In the genomic region with DNA sequence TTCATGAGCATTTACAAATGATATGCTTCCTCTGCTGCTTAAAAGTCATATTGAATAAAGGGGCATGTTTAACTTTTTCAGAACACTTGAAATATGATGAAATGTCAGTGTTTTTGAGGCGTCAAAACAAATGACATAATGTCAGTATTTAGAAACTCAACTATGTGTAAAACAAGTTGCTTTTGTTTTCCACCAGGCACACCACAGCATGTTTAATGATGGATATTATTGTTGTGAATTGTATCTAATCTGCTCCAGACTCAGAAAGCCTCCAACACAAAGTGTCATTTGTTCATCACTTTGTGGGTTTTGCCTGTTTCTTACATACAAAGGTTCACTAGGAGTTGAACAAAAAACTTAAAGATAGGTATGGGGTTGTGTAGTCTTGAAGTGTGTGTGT, we compare ENCODE assay signal across 2 cellular contexts.
TF ChIP-seq lines count a peak whose summit lies in the region.

No MANE protein-coding gene starts in this region.

TF ChIP-seq in A549, 52 proteins besides CTCF, POLR2A, EP300 and RAD21 (continued from another document):
- TF ChIP-seq, protein P1, sequence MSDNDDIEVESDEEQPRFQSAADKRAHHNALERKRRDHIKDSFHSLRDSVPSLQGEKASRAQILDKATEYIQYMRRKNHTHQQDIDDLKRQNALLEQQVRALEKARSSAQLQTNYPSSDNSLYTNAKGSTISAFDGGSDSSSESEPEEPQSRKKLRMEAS (IDR thresholded peaks at IDR 0.05) = no peak
- TF ChIP-seq JUNB (IDR thresholded peaks at IDR 0.05) = no peak
TF ChIP-seq in A549: peak in this region for 0.

TF ChIP-seq in HepG2, 621 proteins besides CTCF, POLR2A, EP300 and RAD21 (continued from another document):
- TF ChIP-seq, protein P2, sequence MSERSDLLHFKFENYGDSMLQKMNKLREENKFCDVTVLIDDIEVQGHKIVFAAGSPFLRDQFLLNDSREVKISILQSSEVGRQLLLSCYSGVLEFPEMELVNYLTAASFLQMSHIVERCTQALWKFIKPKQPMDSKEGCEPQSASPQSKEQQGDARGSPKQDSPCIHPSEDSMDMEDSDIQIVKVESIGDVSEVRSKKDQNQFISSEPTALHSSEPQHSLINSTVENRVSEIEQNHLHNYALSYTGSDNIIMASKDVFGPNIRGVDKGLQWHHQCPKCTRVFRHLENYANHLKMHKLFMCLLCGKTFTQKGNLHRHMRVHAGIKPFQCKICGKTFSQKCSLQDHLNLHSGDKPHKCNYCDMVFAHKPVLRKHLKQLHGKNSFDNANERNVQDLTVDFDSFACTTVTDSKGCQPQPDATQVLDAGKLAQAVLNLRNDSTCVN (CRISPR knock-in tag; IDR thresholded peaks at IDR 0.05; ENCODE audit: borderline replicate concordance) = no peak
- TF ChIP-seq FOXC1 (CRISPR knock-in tag; IDR thresholded peaks at IDR 0.05; ENCODE audit: borderline replicate concordance) (no peak), MLLT10 (CRISPR knock-in tag; IDR thresholded peaks at IDR 0.05) (no peak), CEBPB (IDR thresholded peaks at IDR 0.05; ENCODE audit: borderline replicate concordance, low read depth, low read length) (no peak), ZNF558 (CRISPR knock-in tag; IDR thresholded peaks at IDR 0.05; ENCODE audit: borderline replicate concordance) (no peak), KDM1A (CRISPR knock-in tag; IDR thresholded peaks at IDR 0.05) (no peak)
